13 cellular contexts compared by ENCODE assay signal in the genomic region with DNA sequence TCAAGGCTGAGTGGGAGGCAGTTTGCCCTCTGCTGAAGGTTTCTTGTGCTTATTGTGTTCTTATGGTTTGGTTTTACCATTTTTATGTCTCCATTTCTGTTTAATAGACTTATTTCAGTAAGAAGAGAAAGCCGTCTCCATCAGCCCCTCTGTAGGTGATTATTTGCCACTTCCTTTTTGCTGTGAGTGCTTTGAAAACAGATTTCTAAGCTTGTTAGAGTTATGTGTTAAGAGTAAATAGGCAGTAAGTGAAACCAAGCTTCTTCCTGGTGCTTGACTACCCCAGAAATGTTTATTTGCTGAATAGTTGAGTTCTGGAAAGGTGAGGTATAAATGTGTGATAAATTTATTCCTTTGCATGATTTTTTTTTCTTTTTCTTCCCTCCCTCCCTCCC.
A peak's percentile ranks its signal among the peaks of the same experiment; 100 is the strongest.
DNase-seq lines count a peak whose midpoint lies in the region; ATAC-seq and TF ChIP-seq lines count a peak whose summit lies in the region.
"Had no signal": no experiment of that assay in that cellular context is flagged by ENCODE, and none has a peak within 500 bp of the region (broad histone marks: within the 10 kb centered on the region; RNA-seq: fewer than 3 reads in every experiment).

No MANE protein-coding gene starts in this region.

- H3K9me2 ChIP-seq in hepatocyte (replicated peaks; ENCODE audit: insufficient read depth), result no peaks in the 10 kb centered on the region

- H3K9me3 ChIP-seq in T-helper 17 cell (ENCODE audit: control insufficient read depth, low read length, poor library complexity, severe bottlenecking) (no peaks in the 10 kb centered on the region), hepatocyte (ENCODE audit: low read depth) (no peaks in the 10 kb centered on the region), upper lobe of left lung (no peaks in the 10 kb centered on the region)
- H3K9me3 ChIP-seq: transverse colon had no signal

- H3K9me3 Mint-ChIP-seq in activated T-cell treated with anti-CD3 and anti-CD28 coated beads, Interleukin-2, amount 50 U/mL, for 24 hours, result no peaks in the 10 kb centered on the region

- TF ChIP-seq POLR2A in upper lobe of left lung (IDR thresholded peaks at IDR 0.05), result no peak

- TF ChIP-seq EP300 in upper lobe of left lung (IDR thresholded peaks at IDR 0.05), result no peak

- peaks cover 11% of the 10 kb centered on the region for H4K20me1 ChIP-seq in hepatocyte (ENCODE audit: insufficient read depth, poor library complexity, severe bottlenecking)

- ATAC-seq in T-helper 17 cell (no peak), upper lobe of left lung (ENCODE audit: low FRiP score in 2 of 2) (peak in 1 of 2 donors; percentile 11), HG03280 (IDR thresholded peaks at IDR 0.05; ENCODE audit: unreplicated experiment) (no peak)

- H3K27ac ChIP-seq in hepatocyte, result peak overlapping the region; percentile 53
- peak overlapping the region; percentile 53 to 76 (median 62) for H3K27ac ChIP-seq in upper lobe of left lung

- H3K4me1 Mint-ChIP-seq in activated T-cell treated with anti-CD3 and anti-CD28 coated beads, Interleukin-2, amount 50 U/mL, for 24 hours (ENCODE audit: low read depth), result peaks cover 68% of the 10 kb centered on the region
- peaks cover 20% of the 10 kb centered on the region for H3K4me1 Mint-ChIP-seq in T-helper 17 cell

- H3K36me3 Mint-ChIP-seq in activated T-cell treated with anti-CD3 and anti-CD28 coated beads, Interleukin-2, amount 50 U/mL, for 24 hours (ENCODE audit: low read depth), result no peaks in the 10 kb centered on the region
- H3K36me3 Mint-ChIP-seq in T-helper 17 cell (ENCODE audit: low read depth), result no peaks in the 10 kb centered on the region

- H3K27ac Mint-ChIP-seq in activated T-cell treated with anti-CD3 and anti-CD28 coated beads, Interleukin-2, amount 50 U/mL, for 24 hours, result peak overlapping the region; percentile 73
- peak overlapping the region; percentile 55 for H3K27ac Mint-ChIP-seq in T-helper 17 cell

- 63% methylated on average over 1 of the region's 1 CpG for WGBS in hepatocyte (ENCODE audit: low lambda C conversion rate, missing lambda C conversion rate)
- 26 to 34% methylated on average over 1 of the region's 1 CpG for WGBS in upper lobe of left lung, 2 donors

- H3K36me3 ChIP-seq in hepatocyte (replicated peaks; ENCODE audit: insufficient read depth, low read depth) (no peaks in the 10 kb centered on the region), upper lobe of left lung (no peaks in the 10 kb centered on the region)
- H3K36me3 ChIP-seq: transverse colon had no signal

- TF ChIP-seq CTCF in hepatocyte (IDR thresholded peaks at IDR 0.05; ENCODE audit: poor library complexity) (no peak), upper lobe of left lung (IDR thresholded peaks at IDR 0.05) (no peak)

- H3K27me3 ChIP-seq in hepatocyte, result no peaks in the 10 kb centered on the region
- no peaks in the 10 kb centered on the region for H3K27me3 ChIP-seq in upper lobe of left lung
- H3K27me3 ChIP-seq: transverse colon had no signal

- no peak for DNase-seq in activated T-cell treated with anti-CD3 and anti-CD28 coated beads, Interleukin-2, amount 50 U/mL, for 24 hours
- no peak for DNase-seq in activated T-cell treated with anti-CD3 and anti-CD28 coated beads, Interleukin-2, amount 50 U/mL, for 48 hours
- DNase-seq in T-helper 17 cell (no peak), hepatocyte (ENCODE audit: low spot score) (no peak), upper lobe of left lung (no peak), NCI-H1105 treated with DMSO at 0.1 percent for 48 hours (lab: John Stamatoyannopoulos, UW) (no peak), anterior cingulate cortex (lab: John Stamatoyannopoulos, UW) (no peak)
- DNase-seq: activated gamma-delta T cell treated with Interleukin-2 at 50 U/mL for 16 hours, cortex of kidney, nucleus accumbens, transverse colon had no signal

- H3K4me3 ChIP-seq in hepatocyte, result no peak overlapping the region
- no peak overlapping the region for H3K4me3 ChIP-seq in upper lobe of left lung
- H3K4me3 ChIP-seq: lung, transverse colon had no signal

- peaks cover 90% of the 10 kb centered on the region for H3K79me2 ChIP-seq in hepatocyte

- no peak overlapping the region for H3K4me3 Mint-ChIP-seq in activated T-cell treated with anti-CD3 and anti-CD28 coated beads, Interleukin-2, amount 50 U/mL, for 24 hours
- H3K4me3 Mint-ChIP-seq in T-helper 17 cell, result peak overlapping the region; percentile 47

- H2AFZ ChIP-seq in hepatocyte, result no peak overlapping the region

- peaks cover 39% of the 10 kb centered on the region for H3K4me1 ChIP-seq in hepatocyte (ENCODE audit: insufficient read depth)
- peaks cover 38 to 58% (median 49%) of the 10 kb centered on the region in 4 donors for H3K4me1 ChIP-seq in upper lobe of left lung

- H3K4me2 ChIP-seq in hepatocyte, result peak overlapping the region; percentile 6

- H3K27me3 Mint-ChIP-seq in activated T-cell treated with anti-CD3 and anti-CD28 coated beads, Interleukin-2, amount 50 U/mL, for 24 hours, result no peaks in the 10 kb centered on the region
- H3K27me3 Mint-ChIP-seq in T-helper 17 cell, result peaks cover 14% of the 10 kb centered on the region
